ENCODE assay signal across 22 cellular contexts in genomic region chr6:155519339-155519738, GRCh38.
"Had no signal": no experiment of that assay in that cellular context is flagged by ENCODE, and none has a peak within 500 bp of the region (broad histone marks: within the 10 kb centered on the region; RNA-seq: fewer than 3 reads in every experiment).

No MANE protein-coding gene starts in this region.

- H3K4me3 ChIP-seq: hepatocyte, left ventricle myocardium inferior, spleen, upper lobe of left lung had no signal

- H3K36me3 ChIP-seq: left ventricle myocardium inferior, spleen, upper lobe of left lung had no signal

- H3K36me3 Mint-ChIP-seq: activated naive CD4-positive, alpha-beta T cell treated with anti-CD3 and anti-CD28 coated beads, Interleukin-2, amount 50 U/mL, for 72 hours; brain had no signal

- DNase-seq: activated CD4-positive, alpha-beta T cell treated with anti-CD3 and anti-CD28 coated beads for 1 hour; activated CD4-positive, alpha-beta T cell treated with anti-CD3 and anti-CD28 coated beads, Interleukin-2, amount 50 U/mL, for 1 hour; activated CD8-positive, alpha-beta T cell treated with anti-CD3 and anti-CD28 coated beads, Interleukin-2, amount 10 ng/mL, durations not matched to agents 7 days and 5 days; activated T-cell treated with anti-CD3 and anti-CD28 coated beads, Interleukin-2, amount 50 U/mL, for 24 hours; aorta; effector CD4-positive, alpha-beta T cell; erythroblast; foreskin melanocyte; immature natural killer cell; kidney glomerular epithelial cell; left ventricle myocardium inferior; naive thymus-derived CD4-positive, alpha-beta T cell; spleen; stimulated activated CD4-positive, alpha-beta T cell treated with anti-CD3 and anti-CD28 coated beads, Interleukin-4, amount 100 ng/mL, for 24 hours; stimulated activated naive CD4-positive, alpha-beta T cell treated with Interleukin-2 at 50 U/mL for 16 hours; T-helper 9 cell; upper lobe of left lung had no signal

- H3K4me3 Mint-ChIP-seq: activated CD8-positive, alpha-beta T cell treated with anti-CD3 and anti-CD28 coated beads, Interleukin-2, amount 10 ng/mL, durations not matched to agents 7 days and 5 days; activated T-cell treated with anti-CD3 and anti-CD28 coated beads, Interleukin-2, amount 50 U/mL, for 24 hours; activated T-helper 17 cell treated with anti-CD3 and anti-CD28 coated beads, Interleukin-2, amount 50 U/mL, for 72 hours; brain; immature natural killer cell; naive thymus-derived CD4-positive, alpha-beta T cell had no signal

- H3K27me3 ChIP-seq: hepatocyte, spleen, upper lobe of left lung had no signal

- H3K27me3 Mint-ChIP-seq: progenitor cell of endocrine pancreas had no signal

- H3K9me3 Mint-ChIP-seq: activated T-helper 17 cell treated with anti-CD3 and anti-CD28 coated beads, Interleukin-2, amount 50 U/mL, for 72 hours had no signal

- H3K4me1 Mint-ChIP-seq: immature natural killer cell had no signal

- H3K4me1 ChIP-seq: left ventricle myocardium inferior, spleen, upper lobe of left lung had no signal

- H3K9me3 ChIP-seq: left ventricle myocardium inferior, spleen, upper lobe of left lung had no signal

- ATAC-seq: activated CD8-positive, alpha-beta T cell treated with anti-CD3 and anti-CD28 coated beads, Interleukin-2, amount 10 ng/mL, durations not matched to agents 7 days and 5 days; activated naive CD4-positive, alpha-beta T cell treated with anti-CD3 and anti-CD28 coated beads, Interleukin-2, amount 50 U/mL, for 72 hours; activated T-helper 17 cell treated with anti-CD3 and anti-CD28 coated beads, Interleukin-2, amount 50 U/mL, for 72 hours; naive thymus-derived CD4-positive, alpha-beta T cell had no signal

- H3K27ac ChIP-seq: hepatocyte, left ventricle myocardium inferior, spleen, upper lobe of left lung had no signal

- H3K27ac Mint-ChIP-seq: activated CD8-positive, alpha-beta T cell treated with anti-CD3 and anti-CD28 coated beads, Interleukin-2, amount 10 ng/mL, durations not matched to agents 7 days and 5 days; activated naive CD4-positive, alpha-beta T cell treated with anti-CD3 and anti-CD28 coated beads, Interleukin-2, amount 50 U/mL, for 72 hours; activated T-cell treated with anti-CD3 and anti-CD28 coated beads, Interleukin-2, amount 50 U/mL, for 24 hours; activated T-helper 17 cell treated with anti-CD3 and anti-CD28 coated beads, Interleukin-2, amount 50 U/mL, for 72 hours; immature natural killer cell; naive thymus-derived CD4-positive, alpha-beta T cell; progenitor cell of endocrine pancreas had no signal
